In the genomic region with DNA sequence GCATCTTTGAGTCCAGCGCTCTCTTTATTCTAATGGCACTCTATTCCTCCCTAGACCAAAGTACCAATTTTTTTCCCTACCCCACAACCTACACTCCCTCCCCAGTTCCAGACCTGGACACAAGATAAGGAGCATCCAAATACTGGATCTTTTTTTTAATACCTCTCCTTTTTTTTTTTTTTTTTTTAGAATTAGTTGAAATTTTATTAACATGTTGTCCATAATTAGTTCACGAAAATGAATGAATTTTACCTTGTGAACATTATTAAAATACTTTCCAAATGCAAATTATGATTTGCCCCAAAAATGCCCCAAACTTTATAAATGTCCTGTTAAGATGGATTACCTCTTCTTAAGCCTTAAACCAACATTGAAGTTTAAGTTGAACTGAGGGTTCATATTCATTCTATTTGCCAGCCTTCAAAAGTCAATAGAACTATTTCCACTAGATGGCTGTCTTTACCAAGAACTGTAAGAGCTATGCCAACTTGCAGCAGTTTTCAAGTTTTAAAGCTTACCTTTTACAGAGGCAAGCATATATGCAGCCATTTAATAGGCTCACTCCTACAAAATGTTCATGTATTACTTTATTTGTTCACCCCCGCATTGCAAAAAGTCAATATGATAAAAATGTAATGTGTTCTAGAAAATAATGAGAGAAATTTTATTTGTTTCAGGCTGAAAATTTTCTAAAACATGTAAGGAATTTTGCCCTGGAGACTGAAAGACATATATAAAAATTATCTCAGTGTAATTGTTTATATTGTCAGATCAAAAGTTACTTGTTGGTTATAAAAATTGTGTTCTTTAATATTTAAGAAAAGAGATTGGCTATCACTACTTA, we compare ENCODE assay signal across 8 cellular contexts. TPM values are rescaled to one million over a fixed set of nuclear protein-coding genes. Genes with fewer than 3 reads are reported as not detected.
DNase-seq lines count a peak whose midpoint lies in the region; ATAC-seq and TF ChIP-seq lines count a peak whose summit lies in the region.

No MANE protein-coding gene starts in this region.

- H3K27ac ChIP-seq in cardiac muscle cell = no peak overlapping the region

- H3K36me3 ChIP-seq in cardiac muscle cell = no peaks in the 10 kb centered on the region

- H3K27me3 ChIP-seq in cardiac muscle cell = no peaks in the 10 kb centered on the region

- no peak overlapping the region for H3K27ac Mint-ChIP-seq in activated T-helper 17 cell treated with anti-CD3 and anti-CD28 coated beads, Interleukin-2, amount 50 U/mL, for 72 hours
- H3K27ac Mint-ChIP-seq in stimulated activated naive B cell treated with anti-CD40 and anti-IgM and Interleukin-4, amounts not matched to agents 10 μg/mL and 1 μg/mL and 100 μg/mL, for 72 hours = no peak overlapping the region

- H3K4me3 Mint-ChIP-seq in activated T-helper 17 cell treated with anti-CD3 and anti-CD28 coated beads, Interleukin-2, amount 50 U/mL, for 72 hours = no peak overlapping the region
- H3K4me3 Mint-ChIP-seq in stimulated activated naive B cell treated with anti-CD40 and anti-IgM and Interleukin-4, amounts not matched to agents 10 μg/mL and 1 μg/mL and 100 μg/mL, for 72 hours = no peak overlapping the region

- H3K4me1 ChIP-seq in cardiac muscle cell (ENCODE audit: low read depth) = no peaks in the 10 kb centered on the region

- no peaks in the 10 kb centered on the region for H3K4me1 Mint-ChIP-seq in activated T-helper 17 cell treated with anti-CD3 and anti-CD28 coated beads, Interleukin-2, amount 50 U/mL, for 72 hours
- peaks cover 0 to 1% of the 10 kb centered on the region in 2 donors for H3K4me1 Mint-ChIP-seq in stimulated activated naive B cell treated with anti-CD40 and anti-IgM and Interleukin-4, amounts not matched to agents 10 μg/mL and 1 μg/mL and 100 μg/mL, for 72 hours

- H3K4me3 ChIP-seq in cardiac muscle cell = no peak overlapping the region

- DNase-seq in cardiac muscle cell (ENCODE audit: low read depth in 1 of 2, low spot score in 1 of 2) (peak; percentile 70 to 79), cardiac septum (ENCODE audit: low spot score) (no peak), NCI-H1694 treated with DMSO at 0.1 percent for 48 hours (lab: John Stamatoyannopoulos, UW) (peak; percentile 48), left ventricle myocardium superior (no peak), cerebellar nuclear complex (lab: John Stamatoyannopoulos, UW) (no peak)
- no peak for DNase-seq in stimulated activated naive B cell treated with anti-CD40 and anti-IgM and Interleukin-4, amounts not matched to agents 10 μg/mL and 1 μg/mL and 100 μg/mL, for 72 hours

- no peaks in the 10 kb centered on the region for H3K36me3 Mint-ChIP-seq in activated T-helper 17 cell treated with anti-CD3 and anti-CD28 coated beads, Interleukin-2, amount 50 U/mL, for 72 hours (ENCODE audit: low read depth)
- no peaks in the 10 kb centered on the region for H3K36me3 Mint-ChIP-seq in stimulated activated naive B cell treated with anti-CD40 and anti-IgM and Interleukin-4, amounts not matched to agents 10 μg/mL and 1 μg/mL and 100 μg/mL, for 72 hours

- H3K9me3 ChIP-seq in cardiac muscle cell (ENCODE audit: low read depth) = no peaks in the 10 kb centered on the region

- peaks cover 18% of the 10 kb centered on the region for H3K27me3 Mint-ChIP-seq in activated T-helper 17 cell treated with anti-CD3 and anti-CD28 coated beads, Interleukin-2, amount 50 U/mL, for 72 hours
- peaks cover 0 to 21% of the 10 kb centered on the region in 2 donors for H3K27me3 Mint-ChIP-seq in stimulated activated naive B cell treated with anti-CD40 and anti-IgM and Interleukin-4, amounts not matched to agents 10 μg/mL and 1 μg/mL and 100 μg/mL, for 72 hours

- H3K9me3 Mint-ChIP-seq in activated T-helper 17 cell treated with anti-CD3 and anti-CD28 coated beads, Interleukin-2, amount 50 U/mL, for 72 hours = no peaks in the 10 kb centered on the region
- H3K9me3 Mint-ChIP-seq in stimulated activated naive B cell treated with anti-CD40 and anti-IgM and Interleukin-4, amounts not matched to agents 10 μg/mL and 1 μg/mL and 100 μg/mL, for 72 hours = no peaks in the 10 kb centered on the region

- ATAC-seq in activated T-helper 17 cell treated with anti-CD3 and anti-CD28 coated beads, Interleukin-2, amount 50 U/mL, for 72 hours (replicated peaks) = peak; percentile 50
- ATAC-seq in left ventricle myocardium superior = peak; percentile 32
- ATAC-seq in stimulated activated naive B cell treated with anti-CD40 and anti-IgM and Interleukin-4, amounts not matched to agents 10 μg/mL and 1 μg/mL and 100 μg/mL, for 72 hours (replicated peaks) = peak; percentile 46 to 75
- ATAC-seq in GM21526 (IDR thresholded peaks at IDR 0.05; ENCODE audit: low FRiP score, unreplicated experiment) = no peak

- intact Hi-C loops in cardiac septum (cut with DNase I) = no loop called here
- intact Hi-C loops in left ventricle myocardium superior (cut with micrococcal nuclease) = loop anchor here (10.0 kb wide), 1 partner anchor 156 kb away; no protein-coding TSS in a partner anchor

- peak; percentile 53 for TF ChIP-seq CTCF in cardiac muscle cell (IDR thresholded peaks at IDR 0.05; ENCODE audit: low read depth, low read length)

RNA-seq across cellular contexts. Expression of gene TNKS2, which starts 39.7 kb away (rescaled TPM):
- total RNA-seq in cardiac muscle cell (33.0 and 52.9 TPM in 2 replicates), cardiac septum (15.9 TPM), left ventricle myocardium superior (15.3 TPM)
- polyA plus RNA-seq in cardiac muscle cell = 22.8 and 37.1 TPM in 2 replicates
- total RNA-seq in activated T-helper 17 cell treated with anti-CD3 and anti-CD28 coated beads, Interleukin-2, amount 50 U/mL, for 72 hours = 10 to 100 TPM; 25.6 to 30.7 TPM

Comparison
In these comparisons a context has a peak if more than half of its experiments do, and no peak if none do; other contexts are left out.
1. DNase-seq: peak in cardiac muscle cell (2 of 2) and NCI-H1694 treated with DMSO at 0.1 percent for 48 hours (single experiment); none in cardiac septum (single experiment), left ventricle myocardium superior (single experiment), stimulated activated naive B cell treated with anti-CD40 and anti-IgM and Interleukin-4, amounts not matched to agents 10 μg/mL and 1 μg/mL and 100 μg/mL, for 72 hours (single experiment) and cerebellar nuclear complex (0 of 2).